8 cellular contexts compared by ENCODE assay signal in genomic region chr3:108662141-108662738, GRCh38.
DNase-seq lines count a peak whose midpoint lies in the region; ATAC-seq and TF ChIP-seq lines count a peak whose summit lies in the region.

No MANE protein-coding gene starts in this region.

- CTCF ChIA-PET in mammary epithelial cell (lab: Charles Lee; ENCODE audit: low non-redundant PET), result interaction anchor here (0.8 kb wide), 1 partner anchor 252 kb away, joined by 4 read pairs; no protein-coding TSS in a partner anchor

- H3K9me3 Mint-ChIP-seq in activated T-cell treated with anti-CD3 and anti-CD28 coated beads, Interleukin-2, amount 50 U/mL, for 24 hours, result no peaks in the 10 kb centered on the region

- H3K4me3 ChIP-seq in SU-DHL-6 (ENCODE audit: insufficient read depth, low read length, poor library complexity, severe bottlenecking) (no peak overlapping the region), mammary epithelial cell (replicated peaks in 1 of 3; ENCODE audit: insufficient read depth in 1 of 3, low read depth in 2 of 3, low read length in 3 of 3) (no peak overlapping the region)

- TF ChIP-seq CTCF in SU-DHL-6 (IDR thresholded peaks at IDR 0.05; ENCODE audit: insufficient read depth, low read length, poor library complexity, severe bottlenecking) (peak; percentile 72), mammary epithelial cell (conservative IDR thresholded peaks at IDR 0.05 in 1 of 2, IDR thresholded peaks at IDR 0.05 in 1 of 2; ENCODE audit: extremely low read depth in 1 of 2, insufficient read depth in 1 of 2, low read depth in 1 of 2, low read length in 2 of 2) (peak; percentile 61 to 62)

- no peaks in the 10 kb centered on the region for H3K27me3 Mint-ChIP-seq in activated T-cell treated with anti-CD3 and anti-CD28 coated beads, Interleukin-2, amount 50 U/mL, for 24 hours

- H3K36me3 ChIP-seq in SU-DHL-6 (ENCODE audit: low read length) (no peaks in the 10 kb centered on the region), mammary epithelial cell (ENCODE audit: insufficient read depth, low read length) (no peaks in the 10 kb centered on the region)

- ATAC-seq in HG02571 (IDR thresholded peaks at IDR 0.05; ENCODE audit: unreplicated experiment), result peak; percentile 68

- H3K36me3 Mint-ChIP-seq in activated T-cell treated with anti-CD3 and anti-CD28 coated beads, Interleukin-2, amount 50 U/mL, for 24 hours (ENCODE audit: low read depth), result peaks cover 3% of the 10 kb centered on the region

- no peaks in the 10 kb centered on the region for H3K4me1 ChIP-seq in mammary epithelial cell (ENCODE audit: insufficient read depth, low read length)

- H4K20me1 ChIP-seq in SU-DHL-6 (ENCODE audit: low read depth, low read length) (no peaks in the 10 kb centered on the region), mammary epithelial cell (ENCODE audit: insufficient read depth, low read length) (no peaks in the 10 kb centered on the region)

- H3K9me2 ChIP-seq in SU-DHL-6 (replicated peaks; ENCODE audit: insufficient read depth, low read length), result no peaks in the 10 kb centered on the region

- intact Hi-C loops in mammary epithelial cell (cut with micrococcal nuclease), result loop anchor here (1.0 to 10.0 kb wide), 4 partner anchors 170 to 420 kb away; no protein-coding TSS in a partner anchor

- H3K4me2 ChIP-seq in SU-DHL-6 (ENCODE audit: low read depth, low read length, poor library complexity, severe bottlenecking), result no peak overlapping the region
- peak overlapping the region; percentile 28 for H3K4me2 ChIP-seq in mammary epithelial cell (ENCODE audit: insufficient read depth, low read depth, low read length)

- no peaks in the 10 kb centered on the region for H3F3A ChIP-seq in SU-DHL-6 (ENCODE audit: insufficient read depth)

- H3K27ac Mint-ChIP-seq in activated T-cell treated with anti-CD3 and anti-CD28 coated beads, Interleukin-2, amount 50 U/mL, for 24 hours, result no peak overlapping the region

- DNase-seq in activated T-cell treated with anti-CD3 and anti-CD28 coated beads for 4 hours, result peak; percentile 49
- no peak for DNase-seq in activated T-cell treated with anti-CD3 and anti-CD28 coated beads, Interleukin-2, amount 50 U/mL, for 24 hours
- DNase-seq in NCI-H146 (lab: John Stamatoyannopoulos, UW), result peak; percentile 86
- peak; percentile 42 for DNase-seq in mammary epithelial cell
- DNase-seq in kidney glomerular epithelial cell (lab: John Stamatoyannopoulos, UW), result peak; percentile 81
- DNase-seq in stimulated activated CD4-positive, alpha-beta T cell treated with anti-CD3 and anti-CD28 coated beads, TNF-alpha, amount 100 ng/mL, for 48 hours (ENCODE audit: low read depth in 3 of 3), result peak in 2 of 3 donors; percentile 12 to 47

- H3K4me1 Mint-ChIP-seq in activated T-cell treated with anti-CD3 and anti-CD28 coated beads, Interleukin-2, amount 50 U/mL, for 24 hours (ENCODE audit: low read depth), result peaks cover 7% of the 10 kb centered on the region

- H3K27ac ChIP-seq in SU-DHL-6 (ENCODE audit: low read depth, low read length) (no peak overlapping the region), mammary epithelial cell (ENCODE audit: insufficient read depth, low read depth, low read length) (no peak overlapping the region)

- dilution Hi-C loops in mammary epithelial cell (cut with HindIII; ENCODE audit: low sequenced_read_pairs), result no loop called here

- H3K79me2 ChIP-seq in SU-DHL-6 (ENCODE audit: insufficient read depth, low read length), result no peaks in the 10 kb centered on the region
- no peaks in the 10 kb centered on the region for H3K79me2 ChIP-seq in mammary epithelial cell (ENCODE audit: insufficient read depth, low read length)

- BruUV-seq in mammary epithelial cell (replicated peaks; lab: Mats Ljungman, UMichigan), result no TSS peak

- 15% methylated on average over 6 of the region's 6 CpGs for WGBS in mammary epithelial cell (ENCODE audit: low coverage, missing lambda C conversion rate)

- no peaks in the 10 kb centered on the region for H3K9me3 ChIP-seq in SU-DHL-6 (ENCODE audit: insufficient read depth, low read length)
- no peaks in the 10 kb centered on the region for H3K9me3 ChIP-seq in mammary epithelial cell (replicated peaks; ENCODE audit: insufficient read depth, low read length)

- H3K9ac ChIP-seq in SU-DHL-6 (ENCODE audit: low read length) (no peak overlapping the region), mammary epithelial cell (ENCODE audit: insufficient read depth, low read length) (no peak overlapping the region)

- no peak overlapping the region for H3K4me3 Mint-ChIP-seq in activated T-cell treated with anti-CD3 and anti-CD28 coated beads, Interleukin-2, amount 50 U/mL, for 24 hours

- in situ Hi-C loops in mammary epithelial cell (cut with MboI; ENCODE audit: low sequenced_read_pairs in 2 of 2), result loop anchor here (10.0 to 25.0 kb wide), 3 partner anchors 250 to 423 kb away; no protein-coding TSS in a partner anchor

- H3K27me3 ChIP-seq in SU-DHL-6 (ENCODE audit: low read length) (no peaks in the 10 kb centered on the region), mammary epithelial cell (ENCODE audit: insufficient read depth, low read length) (no peaks in the 10 kb centered on the region)

- H2AFZ ChIP-seq in SU-DHL-6 (ENCODE audit: low read depth, low read length, severe bottlenecking) (no peak overlapping the region), mammary epithelial cell (ENCODE audit: low read depth, low read length) (no peak overlapping the region)
